In genomic region chr20:4699216-4699615, GRCh38 we compare ENCODE assay signal across 24 cellular contexts. TPM values are rescaled to one million over a fixed set of nuclear protein-coding genes. Genes with fewer than 3 reads are reported as not detected.
A peak's percentile ranks its signal among the peaks of the same experiment; 100 is the strongest.
DNase-seq lines count a peak whose midpoint lies in the region; ATAC-seq, FAIRE-seq and TF ChIP-seq lines count a peak whose summit lies in the region.
"Had no signal": no experiment of that assay in that cellular context is flagged by ENCODE, and none has a peak within 500 bp of the region (broad histone marks: within the 10 kb centered on the region; RNA-seq: fewer than 3 reads in every experiment).

No MANE protein-coding gene starts in this region.

- no peak overlapping the region for H3K27ac ChIP-seq in HepG2 (ENCODE audit: extremely low read length, insufficient read depth, low read length)
- H3K27ac ChIP-seq in right lobe of liver: no peak overlapping the region
- H3K27ac ChIP-seq in H1 (ENCODE audit: low read depth, low read length): no peak overlapping the region

- H3K23me2 ChIP-seq in H1 (ENCODE audit: low read depth, low read length): no peaks in the 10 kb centered on the region

- H4K5ac ChIP-seq in H1 (ENCODE audit: insufficient read length, low read depth, low read length): no peak overlapping the region

- CTCF ChIA-PET in HepG2 (lab: Yijun Ruan, JAX; ENCODE audit: low intra/inter-chr PET ratio, low total read pairs): no interaction called here
- CTCF ChIA-PET in H1 (lab: Charles Lee; ENCODE audit: partially characterized antibody): interaction anchor here (1.6 to 2.8 kb wide), 2 partner anchors 11 to 21 kb away, joined by 3 to 7 read pairs; no protein-coding TSS in a partner anchor

- H3K9ac ChIP-seq in HepG2 (ENCODE audit: insufficient read depth, low read depth, low read length) (no peak overlapping the region), H1 (replicated peaks in 1 of 4; ENCODE audit: extremely low read depth in 1 of 4, low read depth in 3 of 4, low read length in 3 of 4) (no peak overlapping the region)

- H3K4me3 Mint-ChIP-seq in natural killer cell (no peak overlapping the region), mesothelial cell of epicardium (no peak overlapping the region)
- H3K4me3 Mint-ChIP-seq: CD4-positive, alpha-beta memory T cell; GM23338; HFFc6 had no signal

- TF ChIP-seq POLR2A in HepG2 (IDR thresholded peaks at IDR 0.05; ENCODE audit: insufficient read depth in 1 of 2, low read depth in 2 of 2, low read length in 2 of 2) (no peak), right lobe of liver (IDR thresholded peaks at IDR 0.05) (no peak), H1 (IDR thresholded peaks at IDR 0.05; ENCODE audit: control extremely low read depth in 1 of 2, low read depth in 2 of 2, low read length in 2 of 2) (no peak)

- H3K27me3 ChIP-seq in HepG2 (ENCODE audit: control insufficient read depth in 1 of 2, insufficient read depth in 2 of 2, low read length in 2 of 2): no peaks in the 10 kb centered on the region; a peak in 1 of 5 replicates
- H3K27me3 ChIP-seq in right lobe of liver: no peaks in the 10 kb centered on the region
- H3K27me3 ChIP-seq in H1 (replicated peaks in 1 of 4; ENCODE audit: control insufficient read depth in 3 of 4, extremely low read depth in 1 of 4, insufficient read depth in 3 of 4, low read length in 3 of 4): no peaks in the 10 kb centered on the region

- H3K4me3 ChIP-seq in HepG2 (replicated peaks in 1 of 3; ENCODE audit: insufficient read depth in 1 of 3, low read depth in 2 of 3, low read length in 3 of 3) (no peak overlapping the region), right lobe of liver (no peak overlapping the region), H1 (ENCODE audit: extremely low read depth in 1 of 4, insufficient read depth in 2 of 4, low read depth in 3 of 4, low read length in 4 of 4) (no peak overlapping the region)
- H3K4me3 ChIP-seq: GM23338, HAP-1 had no signal

- TF ChIP-seq EP300 in HepG2 (IDR thresholded peaks at IDR 0.05; ENCODE audit: low read depth in 2 of 2, low read length in 2 of 2): no peak
- TF ChIP-seq EP300 in HepG2 (CRISPR knock-in tag; IDR thresholded peaks at IDR 0.05; ENCODE audit: borderline replicate concordance): no peak
- TF ChIP-seq EP300 in H1 (IDR thresholded peaks at IDR 0.05; ENCODE audit: borderline replicate concordance in 1 of 2, low read depth in 2 of 2, low read length in 2 of 2): no peak

- H3K9me3 ChIP-seq in HepG2 (ENCODE audit: low read length) (no peaks in the 10 kb centered on the region), right lobe of liver (no peaks in the 10 kb centered on the region), H1 (ENCODE audit: insufficient read depth in 2 of 2, low read depth in 1 of 2, low read length in 1 of 2) (no peaks in the 10 kb centered on the region)
- H3K9me3 ChIP-seq: HAP-1 had no signal

- H3K4me1 Mint-ChIP-seq in natural killer cell (peaks cover 14 to 28% of the 10 kb centered on the region in 2 donors), mesothelial cell of epicardium (peaks cover 8% of the 10 kb centered on the region)

- no peak for DNase-seq in HepG2 (ENCODE audit: low spot score)
- DNase-seq in right lobe of liver: no peak
- no peak for DNase-seq in H1 (ENCODE audit: low read depth in 1 of 2, low spot score in 2 of 2)
- DNase-seq in islet precursor cell: peak; percentile 37
- DNase-seq in natural killer cell: no peak
- no peak for DNase-seq in kidney tubule cell (ENCODE audit: low spot score)
- no peak for DNase-seq in mesothelial cell of epicardium (ENCODE audit: low spot score in 2 of 2, unreplicated experiment in 2 of 2)
- DNase-seq: C1 segment of cervical spinal cord; Calu3; CD4-positive, alpha-beta memory T cell; COR-L47; DMS53; DMS79 treated with DMSO at 0.1 percent for 48 hours; GF-D8; HFFc6 had no signal

- H2AFZ ChIP-seq in HepG2 (ENCODE audit: low read length) (no peak overlapping the region), H1 (ENCODE audit: low read length) (no peak overlapping the region)
- H2AFZ ChIP-seq: GM23338 had no signal

- H2BK15ac ChIP-seq in H1 (ENCODE audit: low read length): no peak overlapping the region

- H3K4me2 ChIP-seq in HepG2 (ENCODE audit: low read depth, low read length) (no peak overlapping the region), H1 (ENCODE audit: insufficient read depth in 1 of 2, low read depth in 2 of 2, low read length in 2 of 2) (no peak overlapping the region)
- H3K4me2 ChIP-seq: GM23338 had no signal

- H4K91ac ChIP-seq in H1 (replicated peaks; ENCODE audit: insufficient read length, low read length): no peak overlapping the region

- no peak overlapping the region; the same call in 1 of the 2 replicates for H4K8ac ChIP-seq in H1 (ENCODE audit: extremely low read depth, insufficient read depth, low read length)

- no peaks in the 10 kb centered on the region for H3K9me3 Mint-ChIP-seq in natural killer cell
- no peaks in the 10 kb centered on the region for H3K9me3 Mint-ChIP-seq in mesothelial cell of epicardium
- H3K9me3 Mint-ChIP-seq: CD4-positive, alpha-beta memory T cell; GM23338; HFFc6 had no signal

- H3K79me2 ChIP-seq in HepG2 (ENCODE audit: insufficient read depth, low read length) (peaks cover 39% of the 10 kb centered on the region), H1 (ENCODE audit: control insufficient read depth in 1 of 2, insufficient read depth in 2 of 2, low read length in 2 of 2) (peaks cover 0 to 3% of the 10 kb centered on the region in 2 experiments; a peak in 1 of 4 replicates)

- H4K20me1 ChIP-seq in HepG2 (ENCODE audit: insufficient read depth, low read length) (peaks cover 22% of the 10 kb centered on the region), H1 (replicated peaks in 1 of 2; ENCODE audit: control insufficient read depth in 1 of 2, insufficient read depth in 2 of 2, low read length in 2 of 2) (no peaks in the 10 kb centered on the region)

- H3K36me3 ChIP-seq in HepG2 (replicated peaks in 1 of 2; ENCODE audit: control insufficient read depth in 1 of 2, insufficient read depth in 2 of 2, low read length in 2 of 2): peaks cover 17 to 32% of the 10 kb centered on the region in 2 experiments
- H3K36me3 ChIP-seq in right lobe of liver: peaks cover 0 to 11% (median 3%) of the 10 kb centered on the region in 4 donors
- H3K36me3 ChIP-seq in H1 (ENCODE audit: control insufficient read depth in 2 of 4, insufficient read depth in 4 of 4, low read length in 3 of 4): peaks cover 0 to 5% (median 2%) of the 10 kb centered on the region in 4 experiments; a peak in 3 of 8 replicates

- H2BK120ac ChIP-seq in H1 (replicated peaks; ENCODE audit: low read depth, low read length): no peak overlapping the region

- WGBS in HepG2 (ENCODE audit: low lambda C conversion rate): 98% methylated on average over 9 of the region's 9 CpGs
- 100% methylated on average over 1 of the region's 9 CpGs for WGBS in right lobe of liver (ENCODE audit: insufficient coverage, low coverage, low lambda C conversion rate, missing lambda C conversion rate)
- WGBS in H1 (ENCODE audit: extremely low coverage in 1 of 2, insufficient coverage in 1 of 2, insufficient read length in 1 of 2, insufficient replicate concordance in 2 of 2, low coverage in 1 of 2, low lambda C conversion rate in 2 of 2, missing lambda C conversion rate in 1 of 2), 2 experiments: 87% methylated on average over 9 of the region's 9 CpGs; no CpG with 5 or more reads in 1 of the 2 experiments

- TF ChIP-seq CTCF in HepG2 (CRISPR knock-in tag; IDR thresholded peaks at IDR 0.05) (no peak), right lobe of liver (IDR thresholded peaks at IDR 0.05) (no peak), H1 (IDR thresholded peaks at IDR 0.05; ENCODE audit: control extremely low read depth in 1 of 3, insufficient read depth in 1 of 3, low read depth in 1 of 3, low read length in 3 of 3) (no peak), natural killer cell (IDR thresholded peaks at IDR 0.05) (no peak), mesothelial cell of epicardium (IDR thresholded peaks at IDR 0.05; ENCODE audit: unreplicated experiment) (no peak)

- peaks cover 4% of the 10 kb centered on the region; the same call in 1 of the 2 replicates for H3K79me1 ChIP-seq in H1 (ENCODE audit: low read depth, low read length)

- no peak overlapping the region for H3K23ac ChIP-seq in H1 (ENCODE audit: insufficient read length)

- H2BK20ac ChIP-seq in H1 (ENCODE audit: low read length): no peak overlapping the region

- H2BK5ac ChIP-seq in H1 (ENCODE audit: low read depth, low read length): no peak overlapping the region

- FAIRE-seq in HepG2 (lab: Jason Lieb, UNC) (no peak), H1 (lab: Jason Lieb, UNC) (no peak)
- FAIRE-seq: GM12891, GM18507, H54 had no signal

- H3K56ac ChIP-seq in H1 (replicated peaks; ENCODE audit: insufficient read length, low read depth, low read length): no peak overlapping the region

- no peak overlapping the region for H3K4ac ChIP-seq in H1 (replicated peaks; ENCODE audit: insufficient read length, low read depth, low read length)

- H3K18ac ChIP-seq in H1 (ENCODE audit: extremely low read depth, low read length): no peak overlapping the region

- H2AK5ac ChIP-seq in H1 (ENCODE audit: low read depth, low read length): no peak overlapping the region

- intact Hi-C loops in HepG2 (cut with micrococcal nuclease; ENCODE audit: unreplicated experiment) (no loop called here), right lobe of liver (cut with DNase I) (no loop called here), natural killer cell (cut with micrococcal nuclease) (no loop called here)

- H3K14ac ChIP-seq in H1 (ENCODE audit: insufficient read length): no peak overlapping the region

- BruUV-seq in HepG2 (replicated peaks; lab: Mats Ljungman, UMichigan): no TSS peak

- H3K36me3 Mint-ChIP-seq in natural killer cell (no peaks in the 10 kb centered on the region), mesothelial cell of epicardium (peaks cover 13% of the 10 kb centered on the region)

- H3K4me1 ChIP-seq in HepG2 (ENCODE audit: insufficient read depth, low read length) (peaks cover 8% of the 10 kb centered on the region), right lobe of liver (no peaks in the 10 kb centered on the region), H1 (replicated peaks in 1 of 4; ENCODE audit: control insufficient read depth in 3 of 4, insufficient read depth in 4 of 4, low read length in 3 of 4) (peaks cover 10 to 17% (median 15%) of the 10 kb centered on the region in 4 experiments)

- POLR2A ChIA-PET in HepG2 (lab: Yijun Ruan, JAX): no interaction called here
- POLR2A ChIA-PET in H1 (lab: Charles Lee; ENCODE audit: partially characterized antibody): interaction anchor here (2.1 kb wide), 1 partner anchor 10 kb away, joined by 10 read pairs; no protein-coding TSS in a partner anchor

- 0 out of 2 replicates have a peak overlapping the region, but pooled peaks have one; percentile 22 for H2BK12ac ChIP-seq in H1 (ENCODE audit: low read depth, low read length)

- H3K27me3 Mint-ChIP-seq in natural killer cell (ENCODE audit: low read depth in 2 of 2): no peaks in the 10 kb centered on the region
- no peaks in the 10 kb centered on the region for H3K27me3 Mint-ChIP-seq in mesothelial cell of epicardium (ENCODE audit: low read depth)
- H3K27me3 Mint-ChIP-seq: CD4-positive, alpha-beta memory T cell had no signal

- in situ Hi-C loops in HepG2 (cut with HindIII; ENCODE audit: extremely low pct_ligation_motif_present, low pct_unique_long_range_greater_than_20kb): no loop called here

- TF ChIP-seq RAD21 in HepG2 (CRISPR knock-in tag; IDR thresholded peaks at IDR 0.05) (no peak), H1 (IDR thresholded peaks at IDR 0.05 in 1 of 2, conservative IDR thresholded peaks at IDR 0.05 in 1 of 2; ENCODE audit: low read depth in 2 of 2, low read length in 2 of 2) (no peak)

- H3K27ac Mint-ChIP-seq in natural killer cell (no peak overlapping the region), mesothelial cell of epicardium (no peak overlapping the region)
- H3K27ac Mint-ChIP-seq: CD4-positive, alpha-beta memory T cell; GM23338 had no signal

- no peak for ATAC-seq in HepG2
- no peak for ATAC-seq in right lobe of liver
- ATAC-seq in natural killer cell: peak in 2 of 3 donors; percentile 15 to 27
- ATAC-seq in HG03097 (IDR thresholded peaks at IDR 0.05; ENCODE audit: low FRiP score, unreplicated experiment): no peak
- ATAC-seq: GM23338 had no signal

RNA-seq across cellular contexts. Expression of gene PRNP, which starts 13.0 kb away (rescaled TPM):
- total RNA-seq in HepG2 (2016; rRNA removed; fragmentation: Illumina TruSeq; extraction: Trizol) (49.5 and 90.2 TPM in 2 replicates), right lobe of liver (10 to 100 TPM; 20.8 to 59.9 (median 41.7) TPM), natural killer cell (100 to 1,000 TPM in 2 of 3 donors, 10 to 100 TPM in 1; 90.4 to 114 (median 109) TPM), mesothelial cell of epicardium (48.5 to 50.7 TPM (median 50.1 TPM) in 3 replicates)
- total RNA-seq in HepG2 (2016; cell fraction: cytosol; rRNA removed; fragmentation: Illumina TruSeq; extraction: Trizol; ENCODE audit: low read depth): 13.4 and 13.5 TPM in 2 replicates
- 46.2 and 90.7 TPM in 2 replicates for total RNA-seq in HepG2 (2016; cell fraction: insoluble cytoplasmic fraction; rRNA removed; fragmentation: Illumina TruSeq; extraction: Trizol)
- total RNA-seq in HepG2 (2016; cell fraction: membrane; rRNA removed; fragmentation: Illumina TruSeq; extraction: Trizol): 34.2 and 39.7 TPM in 2 replicates
- 74.6 and 91.1 TPM in 2 replicates for total RNA-seq in HepG2 (2016; cell fraction: nucleus; rRNA removed; fragmentation: Illumina TruSeq; extraction: Trizol)
- polyA plus RNA-seq in HepG2 (2011; rRNA removed) (176 and 203 TPM in 2 replicates), H1 (2011; rRNA removed) (18.9 and 25.8 TPM in 2 replicates)
- polyA plus RNA-seq in HepG2 (2011; cell fraction: cytosol; rRNA removed): 188 and 194 TPM in 2 replicates
- polyA plus RNA-seq in HepG2 (2011; cell fraction: nucleus; rRNA removed): 48.0 and 50.3 TPM in 2 replicates
- polyA plus RNA-seq in HepG2 (2012): 103 and 105 TPM in 2 replicates
- 10.8 and 11.8 TPM in 2 replicates for polyA plus RNA-seq in HepG2 (2016; cell fraction: cytosol; fragmentation: Illumina TruSeq; extraction: Trizol; ENCODE audit: low read depth)
- polyA plus RNA-seq in HepG2 (2016; cell fraction: insoluble cytoplasmic fraction; fragmentation: Illumina TruSeq; extraction: Trizol; ENCODE audit: low read depth): 56.4 and 59.5 TPM in 2 replicates
- 24.0 and 24.5 TPM in 2 replicates for polyA plus RNA-seq in HepG2 (2016; cell fraction: membrane; fragmentation: Illumina TruSeq; extraction: Trizol; ENCODE audit: low read depth)
- 131 and 138 TPM in 2 replicates for polyA plus RNA-seq in HepG2 (2016; cell fraction: nucleus; fragmentation: Illumina TruSeq; extraction: Trizol; ENCODE audit: insufficient read depth, low read depth)
- 95.4 and 192 TPM in 2 replicates for polyA minus RNA-seq in HepG2 (2011; rRNA and poly(A)+ RNA removed; ENCODE audit: low replicate concordance)
- polyA minus RNA-seq in HepG2 (2011; cell fraction: cytosol; rRNA and poly(A)+ RNA removed): 126 and 147 TPM in 2 replicates
- polyA minus RNA-seq in HepG2 (2011; cell fraction: nucleus; rRNA and poly(A)+ RNA removed): 25.6 and 36.6 TPM in 2 replicates
- 21.9 and 23.5 TPM in 2 replicates for total RNA-seq in H1 (2021; fragmentation: NEBNext Ultra II Directional; extraction: Animal tissue kit (Norgen Biotek cat#: 25700))
- 31.2 TPM for polyA plus RNA-seq in H1 (2011; cell fraction: cytosol; rRNA removed)
- 25.0 TPM for polyA plus RNA-seq in H1 (2011; cell fraction: nucleus; rRNA removed)
- polyA plus RNA-seq in H1 (2012, experiment 1 of 2): 24.7 to 33.4 TPM (median 28.0 TPM) in 4 replicates
- polyA plus RNA-seq in H1 (2012, experiment 2 of 2): 3.5 TPM
- 28.4 TPM for polyA plus RNA-seq in H1 (2013, experiment 1 of 2)
- 38.6 TPM for polyA plus RNA-seq in H1 (2013, experiment 2 of 2)
- 37.5 and 68.5 TPM in 2 replicates for polyA minus RNA-seq in H1 (2011; rRNA and poly(A)+ RNA removed)
- polyA minus RNA-seq in H1 (2011; cell fraction: cytosol; rRNA and poly(A)+ RNA removed): 25.4 TPM
- polyA minus RNA-seq in H1 (2011; cell fraction: nucleus; rRNA and poly(A)+ RNA removed): 14.9 TPM

RNA-seq across cellular contexts. Expression of gene PRND, which starts 22.5 kb away (rescaled TPM):
- not detected in 2 replicates for total RNA-seq in HepG2 (2016; rRNA removed; fragmentation: Illumina TruSeq; extraction: Trizol)
- total RNA-seq in HepG2 (2016; cell fraction: cytosol; rRNA removed; fragmentation: Illumina TruSeq; extraction: Trizol; ENCODE audit: low read depth): not detected in 2 replicates
- not detected in 2 replicates for total RNA-seq in HepG2 (2016; cell fraction: insoluble cytoplasmic fraction; rRNA removed; fragmentation: Illumina TruSeq; extraction: Trizol)
- total RNA-seq in HepG2 (2016; cell fraction: membrane; rRNA removed; fragmentation: Illumina TruSeq; extraction: Trizol): not detected in 2 replicates
- total RNA-seq in HepG2 (2016; cell fraction: nucleus; rRNA removed; fragmentation: Illumina TruSeq; extraction: Trizol): not detected in 2 replicates
- not detected in 2 replicates for polyA plus RNA-seq in HepG2 (2011; rRNA removed)
- not detected in 2 replicates for polyA plus RNA-seq in HepG2 (2011; cell fraction: cytosol; rRNA removed)
- polyA plus RNA-seq in HepG2 (2011; cell fraction: nucleus; rRNA removed): not detected in 2 replicates
- not detected in 2 replicates for polyA plus RNA-seq in HepG2 (2012)
- polyA plus RNA-seq in HepG2 (2016; cell fraction: cytosol; fragmentation: Illumina TruSeq; extraction: Trizol; ENCODE audit: low read depth): not detected in 2 replicates
- polyA plus RNA-seq in HepG2 (2016; cell fraction: insoluble cytoplasmic fraction; fragmentation: Illumina TruSeq; extraction: Trizol; ENCODE audit: low read depth): not detected in 2 replicates
- not detected in 2 replicates for polyA plus RNA-seq in HepG2 (2016; cell fraction: membrane; fragmentation: Illumina TruSeq; extraction: Trizol; ENCODE audit: low read depth)
- polyA plus RNA-seq in HepG2 (2016; cell fraction: nucleus; fragmentation: Illumina TruSeq; extraction: Trizol; ENCODE audit: insufficient read depth, low read depth): not detected in 2 replicates
- not detected in 2 replicates for polyA minus RNA-seq in HepG2 (2011; rRNA and poly(A)+ RNA removed; ENCODE audit: low replicate concordance)
- polyA minus RNA-seq in HepG2 (2011; cell fraction: cytosol; rRNA and poly(A)+ RNA removed): not detected in 2 replicates
- not detected in 2 replicates for polyA minus RNA-seq in HepG2 (2011; cell fraction: nucleus; rRNA and poly(A)+ RNA removed)
- not detected for total RNA-seq in right lobe of liver
- total RNA-seq in H1 (2021; fragmentation: NEBNext Ultra II Directional; extraction: Animal tissue kit (Norgen Biotek cat#: 25700)): 0.08 and 0.11 TPM in 2 replicates
- 0.03 and 0.09 TPM in 2 replicates for polyA plus RNA-seq in H1 (2011; rRNA removed)
- 0.05 TPM for polyA plus RNA-seq in H1 (2011; cell fraction: cytosol; rRNA removed)
- polyA plus RNA-seq in H1 (2011; cell fraction: nucleus; rRNA removed): 0.09 TPM
- 0.14 to 0.17 TPM in 2 of 4 replicates, not detected in the others for polyA plus RNA-seq in H1 (2012, experiment 1 of 2)
- not detected for polyA plus RNA-seq in H1 (2012, experiment 2 of 2)
- polyA plus RNA-seq in H1 (2013, experiment 1 of 2): 0.04 TPM
- polyA plus RNA-seq in H1 (2013, experiment 2 of 2): 0.06 TPM
- 0.05 and 0.06 TPM in 2 replicates for polyA minus RNA-seq in H1 (2011; rRNA and poly(A)+ RNA removed)
- not detected for polyA minus RNA-seq in H1 (2011; cell fraction: cytosol; rRNA and poly(A)+ RNA removed)
- polyA minus RNA-seq in H1 (2011; cell fraction: nucleus; rRNA and poly(A)+ RNA removed): not detected
- total RNA-seq in natural killer cell: not detected
- total RNA-seq in mesothelial cell of epicardium: 0.05 TPM in 1 of 3 replicates, not detected in the others
- total RNA-seq: Calu3; CD4-positive, alpha-beta memory T cell; Daoy; G401 had no signal
- polyA plus RNA-seq: BJ, GM23338 had no signal

Comparison
In these comparisons a context has a peak if more than half of its experiments do, and no peak if none do; other contexts are left out.
1. ATAC-seq: peak in natural killer cell (2 of 3); none in HepG2 (single experiment), right lobe of liver (0 of 4) and HG03097 (single experiment).